ENCODE assay signal across 16 cellular contexts in the genomic region with DNA sequence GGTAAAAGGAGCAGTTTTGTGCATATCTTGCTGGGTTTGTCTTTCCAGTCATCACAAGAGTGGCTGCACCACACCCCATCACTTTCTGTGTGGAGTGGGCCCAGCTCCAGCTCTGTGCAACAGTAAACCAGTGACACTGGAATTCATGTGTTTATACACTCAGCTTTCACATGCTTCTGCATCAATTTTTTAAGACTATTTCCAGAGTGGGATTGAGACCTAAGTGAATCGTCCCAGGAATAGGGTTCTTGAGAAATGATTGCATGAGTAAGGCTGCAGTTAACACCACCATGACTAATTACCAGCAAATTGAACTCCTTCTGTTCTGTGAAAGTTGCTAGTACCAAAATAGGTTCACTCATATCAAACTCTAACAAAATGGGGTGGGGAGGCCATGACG. TPM values are rescaled to one million over a fixed set of nuclear protein-coding genes. Genes with fewer than 3 reads are reported as not detected.
DNase-seq lines count a peak whose midpoint lies in the region; ATAC-seq and TF ChIP-seq lines count a peak whose summit lies in the region.
"Had no signal": no experiment of that assay in that cellular context is flagged by ENCODE, and none has a peak within 500 bp of the region (broad histone marks: within the 10 kb centered on the region; RNA-seq: fewer than 3 reads in every experiment).

No MANE protein-coding gene starts in this region.

- no peak overlapping the region for H3K4me3 ChIP-seq in AG10803 (ENCODE audit: low read length)
- H3K4me3 ChIP-seq in fibroblast of mammary gland (ENCODE audit: control insufficient read depth, low read depth, low read length), result no peak overlapping the region
- H3K4me3 ChIP-seq in transverse colon, result no peak overlapping the region
- H3K4me3 ChIP-seq: BLaER1, GM23338 had no signal

- H3K27ac ChIP-seq in transverse colon, result no peak overlapping the region
- H3K27ac ChIP-seq: BLaER1 had no signal

- H3K36me3 ChIP-seq in transverse colon, result no peaks in the 10 kb centered on the region
- H3K36me3 ChIP-seq: BLaER1 had no signal

- no peak for TF ChIP-seq POLR2A in transverse colon (IDR thresholded peaks at IDR 0.05)

- intact Hi-C loops in transverse colon (cut with DNase I; ENCODE audit: low total_unique reads), result no loop called here

- peaks cover 0 to 14% of the 10 kb centered on the region in 2 donors for H3K9me3 ChIP-seq in transverse colon

- TF ChIP-seq CTCF in AG10803 (conservative IDR thresholded peaks at IDR 0.05; ENCODE audit: low read length), result no peak
- no peak for TF ChIP-seq CTCF in fibroblast of mammary gland (conservative IDR thresholded peaks at IDR 0.05; ENCODE audit: control insufficient read depth, insufficient read depth, low read depth, low read length)
- TF ChIP-seq CTCF in omental fat pad (IDR thresholded peaks at IDR 0.05), result no peak
- TF ChIP-seq CTCF in transverse colon (IDR thresholded peaks at IDR 0.05), result no peak
- TF ChIP-seq CTCF in nephron progenitor cell (IDR thresholded peaks at IDR 0.05), result no peak

- ATAC-seq in omental fat pad (ENCODE audit: low FRiP score) (peak; percentile 37), HG02763 (IDR thresholded peaks at IDR 0.05; ENCODE audit: unreplicated experiment) (no peak)
- ATAC-seq: GM23338 had no signal

- in situ Hi-C loops in transverse colon (cut with MboI; ENCODE audit: low pct_ligation_motif_present in 1 of 4, low pct_unique_long_range_greater_than_20kb in 1 of 4, low sequenced_read_pairs in 3 of 4), result no loop called here

- H3K4me1 ChIP-seq in transverse colon, result no peaks in the 10 kb centered on the region

- peaks cover 16% of the 10 kb centered on the region for H3K27me3 Mint-ChIP-seq in nephron progenitor cell (ENCODE audit: low read depth, poor library complexity)
- H3K27me3 Mint-ChIP-seq: CD8-positive, alpha-beta memory T cell had no signal

- peaks cover 31% of the 10 kb centered on the region for H3K9me3 Mint-ChIP-seq in nephron progenitor cell

- H3K4me3 Mint-ChIP-seq in nephron progenitor cell, result no peak overlapping the region
- H3K4me3 Mint-ChIP-seq: CD8-positive, alpha-beta memory T cell; GM23338 had no signal

- no peaks in the 10 kb centered on the region for H3K27me3 ChIP-seq in transverse colon
- H3K27me3 ChIP-seq: BLaER1 had no signal

- no peak overlapping the region for H3K27ac Mint-ChIP-seq in nephron progenitor cell
- H3K27ac Mint-ChIP-seq: GM23338 had no signal

- 43 to 73% methylated on average over 1 to 2 of the region's 2 CpGs for WGBS in transverse colon (ENCODE audit: low coverage in 1 of 2), 2 donors

- H3K36me3 Mint-ChIP-seq in nephron progenitor cell (ENCODE audit: low read depth), result peaks cover 5% of the 10 kb centered on the region

- DNase-seq in AG10803 (ENCODE audit: low read depth) (peak; percentile 8), RPMI7951 (ENCODE audit: low read depth) (peak; percentile 51), fibroblast of mammary gland (ENCODE audit: low read depth) (peak; percentile 24), omental fat pad (ENCODE audit: low spot score) (no peak), transverse colon (no peak), nephron progenitor cell (no peak)
- DNase-seq: ACHN; CD8-positive, alpha-beta memory T cell; NCI-H1694; NCI-H345; NCI-H526 treated with DMSO at 0.1 percent for 48 hours; NK-92 treated with Interleukin-12 subunit alpha and Interleukin-12 subunit beta, amount 100 ng/mL, for 24 hours had no signal

- H3K4me1 Mint-ChIP-seq in nephron progenitor cell, result peaks cover 4% of the 10 kb centered on the region

- TF ChIP-seq EP300 in transverse colon (IDR thresholded peaks at IDR 0.05; ENCODE audit: low read depth), result no peak

RNA-seq across cellular contexts. Expression of a gene that starts 5.3 kb away (rescaled TPM):
- total RNA-seq in RPMI7951 (2014; rRNA removed; shearing (Covaris generic)), result not detected in 2 replicates
- total RNA-seq in omental fat pad (not detected), transverse colon (not detected)
- total RNA-seq: CD8-positive, alpha-beta memory T cell; GM23338; HT1080 had no signal

RNA-seq across cellular contexts. Expression of a gene that starts 41.3 kb away (rescaled TPM):
- 22.8 and 24.4 TPM in 2 replicates for total RNA-seq in RPMI7951 (2014; rRNA removed; shearing (Covaris generic))
- 10 to 100 TPM; 28.1 to 73.4 (median 56.8) TPM for total RNA-seq in omental fat pad
- total RNA-seq in transverse colon, result 10 to 100 TPM in 1 of 4 donors, 1 to 10 TPM in 3; 4.4 to 15.6 (median 8.5) TPM

Comparison
In these comparisons a context has a peak if more than half of its experiments do, and no peak if none do; other contexts are left out.
1. DNase-seq: peak in AG10803 (single experiment), RPMI7951 (single experiment) and fibroblast of mammary gland (single experiment); none in omental fat pad (single experiment), transverse colon (single experiment) and nephron progenitor cell (single experiment).